In genomic region chr11:22478169-22478568, GRCh38 we compare ENCODE assay signal across 21 cellular contexts.
"Had no signal": no experiment of that assay in that cellular context is flagged by ENCODE, and none has a peak within 500 bp of the region (broad histone marks: within the 10 kb centered on the region; RNA-seq: fewer than 3 reads in every experiment).

No MANE protein-coding gene starts in this region.

- H3K27ac ChIP-seq: left ventricle myocardium inferior, neural progenitor cell, neutrophil, right atrium auricular region, skin epidermis, spleen, tibial nerve, uterus had no signal

- H3K36me3 ChIP-seq: left ventricle myocardium inferior, neural progenitor cell, neutrophil, right atrium auricular region, spleen, tibial nerve, uterus had no signal

- ATAC-seq: natural killer cell; sciatic nerve; stimulated activated effector memory CD8-positive, alpha-beta T cell treated with anti-CD3 and anti-CD28 coated beads, Interleukin-12 subunit alpha, Interleukin-12 subunit beta, amount 100 ng/mL, for 72 hours; stimulated activated naive CD8-positive, alpha-beta T cell treated with anti-CD3 and anti-CD28 coated beads, Interleukin-15, amount 100 ng/mL, for 72 hours had no signal

- H3K9me3 ChIP-seq: neutrophil, right atrium auricular region, spleen, tibial nerve, uterus had no signal

- H3K9ac ChIP-seq: neural progenitor cell had no signal

- H3K4me2 ChIP-seq: neural progenitor cell had no signal

- DNase-seq: islet precursor cell; left ventricle myocardium inferior; mesendoderm; naive B cell; natural killer cell; nephron progenitor cell; occipital lobe; spleen; stimulated activated CD4-positive, alpha-beta T cell treated with anti-CD3 and anti-CD28 coated beads, Interleukin-4, amount 100 ng/mL, for 24 hours; stimulated activated naive CD4-positive, alpha-beta T cell treated with Interleukin-2 at 50 U/mL for 16 hours; stimulated activated naive CD8-positive, alpha-beta T cell treated with anti-CD3 and anti-CD28 coated beads, Interleukin-15, amount 100 ng/mL, for 72 hours; substantia nigra; uterus had no signal

- H2AFZ ChIP-seq: neural progenitor cell had no signal

- H3K4me3 ChIP-seq: left ventricle myocardium inferior, lung, neural progenitor cell, right atrium auricular region, skin epidermis, spleen, tibial nerve, uterus had no signal

- H3K27me3 ChIP-seq: neural progenitor cell, neutrophil, right atrium auricular region, spleen, tibial nerve, uterus had no signal

- H3K4me1 ChIP-seq: left ventricle myocardium inferior, neural progenitor cell, right atrium auricular region, spleen, tibial nerve, uterus had no signal
